In the genomic region with DNA sequence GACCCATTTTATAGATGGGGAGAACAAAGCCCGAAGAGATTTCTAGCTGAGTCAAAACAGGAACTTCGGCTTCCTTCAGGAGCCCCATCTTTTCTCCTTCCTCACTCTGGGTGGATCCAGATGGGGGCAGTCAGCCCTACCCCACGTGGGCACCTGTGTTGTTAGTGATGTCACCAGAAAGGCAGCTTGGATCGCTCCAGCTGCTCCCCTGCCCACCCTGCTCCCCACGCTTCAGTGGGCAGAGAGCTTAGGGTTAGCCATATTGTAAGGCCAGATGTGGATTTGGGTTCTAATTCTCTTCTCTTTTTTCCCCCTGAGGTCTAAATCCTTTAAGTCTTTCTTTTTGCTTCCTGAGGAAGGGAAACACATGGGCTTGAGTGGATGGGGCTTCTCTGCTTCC, we compare ENCODE assay signal across 17 cellular contexts.
A peak's percentile ranks its signal among the peaks of the same experiment; 100 is the strongest.
DNase-seq lines count a peak whose midpoint lies in the region; ATAC-seq lines count a peak whose summit lies in the region.
"Had no signal": no experiment of that assay in that cellular context is flagged by ENCODE, and none has a peak within 500 bp of the region (broad histone marks: within the 10 kb centered on the region; RNA-seq: fewer than 3 reads in every experiment).

No MANE protein-coding gene starts in this region.

- H3K36me3 ChIP-seq in GM23248 (ENCODE audit: low read depth) = no peaks in the 10 kb centered on the region
- H3K36me3 ChIP-seq: BLaER1 treated with 17β-estradiol and CSF1 and Interleukin-3, amounts not matched to agents 10 nM and 100 nM; HAP-1 had no signal

- 44 to 50% methylated on average over 5 of the region's 5 CpGs for WGBS in GM23248 (ENCODE audit: low coverage in 1 of 2, low lambda C conversion rate in 2 of 2, missing lambda C conversion rate in 2 of 2), 2 experiments

- ATAC-seq in activated CD8-positive, alpha-beta memory T cell treated with anti-CD3 and anti-CD28 coated beads, Interleukin-2, amount 10 ng/mL, durations not matched to agents 7 days and 5 days = no peak

- H2AFZ ChIP-seq in GM23248 = no peak overlapping the region

- no peaks in the 10 kb centered on the region for H3K9me2 ChIP-seq in GM23248 (ENCODE audit: insufficient read depth)

- H3F3A ChIP-seq in GM23248 (ENCODE audit: insufficient read depth) = no peaks in the 10 kb centered on the region

- no peak overlapping the region for H3K4me3 Mint-ChIP-seq in activated CD8-positive, alpha-beta memory T cell treated with anti-CD3 and anti-CD28 coated beads, Interleukin-2, amount 10 ng/mL, durations not matched to agents 7 days and 5 days
- H3K4me3 Mint-ChIP-seq: CD4-positive, CD25-positive, alpha-beta regulatory T cell; HFFc6 had no signal

- no peak overlapping the region for H3K4me2 ChIP-seq in GM23248 (ENCODE audit: unreplicated experiment)

- CTCF ChIA-PET in activated CD8-positive, alpha-beta memory T cell treated with anti-CD3 and anti-CD28 coated beads, Interleukin-2, amount 10 ng/mL, durations not matched to agents 7 days and 5 days (lab: Charles Lee) = no interaction called here

- no peaks in the 10 kb centered on the region for H3K9me3 Mint-ChIP-seq in activated CD8-positive, alpha-beta memory T cell treated with anti-CD3 and anti-CD28 coated beads, Interleukin-2, amount 10 ng/mL, durations not matched to agents 7 days and 5 days (ENCODE audit: low read depth)
- H3K9me3 Mint-ChIP-seq: CD4-positive, CD25-positive, alpha-beta regulatory T cell; HFFc6 had no signal

- no peak overlapping the region for H3K27ac ChIP-seq in GM23248
- H3K27ac ChIP-seq: 22Rv1, HL-60 had no signal

- H3K9me3 ChIP-seq in GM23248 (ENCODE audit: low read depth) = no peaks in the 10 kb centered on the region
- H3K9me3 ChIP-seq: BLaER1 treated with 17β-estradiol and CSF1 and Interleukin-3, amounts not matched to agents 10 nM and 100 nM; HAP-1 had no signal

- H3K27me3 ChIP-seq in GM23248 (replicated peaks; ENCODE audit: insufficient read depth) = no peaks in the 10 kb centered on the region

- H3K79me2 ChIP-seq in GM23248 (ENCODE audit: insufficient read depth) = no peaks in the 10 kb centered on the region

- no peak overlapping the region for H3K4me3 ChIP-seq in GM23248
- H3K4me3 ChIP-seq: BLaER1 treated with 17β-estradiol and CSF1 and Interleukin-3, amounts not matched to agents 10 nM and 100 nM; HAP-1 had no signal

- H3K27ac Mint-ChIP-seq in activated CD8-positive, alpha-beta memory T cell treated with anti-CD3 and anti-CD28 coated beads, Interleukin-2, amount 10 ng/mL, durations not matched to agents 7 days and 5 days = no peak overlapping the region
- H3K27ac Mint-ChIP-seq: CD4-positive, CD25-positive, alpha-beta regulatory T cell; HFFc6 had no signal

- in situ Hi-C loops in GM23248 (cut with MboI) = no loop called here

- H3K9ac ChIP-seq in GM23248 = no peak overlapping the region
- H3K9ac ChIP-seq: BLaER1 treated with 17β-estradiol and CSF1 and Interleukin-3, amounts not matched to agents 10 nM and 100 nM had no signal

- no peaks in the 10 kb centered on the region for H3K27me3 Mint-ChIP-seq in activated CD8-positive, alpha-beta memory T cell treated with anti-CD3 and anti-CD28 coated beads, Interleukin-2, amount 10 ng/mL, durations not matched to agents 7 days and 5 days
- H3K27me3 Mint-ChIP-seq: CD4-positive, CD25-positive, alpha-beta regulatory T cell had no signal

- H3K4me1 ChIP-seq in GM23248 (ENCODE audit: insufficient read depth) = no peaks in the 10 kb centered on the region

- no peaks in the 10 kb centered on the region for H4K20me1 ChIP-seq in GM23248 (ENCODE audit: insufficient read depth)

- H3K36me3 Mint-ChIP-seq in activated CD8-positive, alpha-beta memory T cell treated with anti-CD3 and anti-CD28 coated beads, Interleukin-2, amount 10 ng/mL, durations not matched to agents 7 days and 5 days = no peaks in the 10 kb centered on the region
- H3K36me3 Mint-ChIP-seq: CD4-positive, CD25-positive, alpha-beta regulatory T cell had no signal

- DNase-seq in DMS 273 (lab: John Stamatoyannopoulos, UW; ENCODE audit: unreplicated experiment) (peak; percentile 68), DMS 273 treated with DMSO at 0.1 percent for 48 hours (lab: John Stamatoyannopoulos, UW) (no peak), NAMALWA (ENCODE audit: low spot score) (peak; percentile 32), NCI-H82 treated with DMSO at 0.1 percent for 48 hours (lab: John Stamatoyannopoulos, UW; ENCODE audit: unreplicated experiment) (peak; percentile 67), left kidney (ENCODE audit: low read depth, low spot score) (peak; percentile 63), HPDE6-E6E7 (ENCODE audit: extremely low spot score) (no peak), GM23248 (no peak)
- DNase-seq in activated CD8-positive, alpha-beta memory T cell treated with anti-CD3 and anti-CD28 coated beads, Interleukin-2, amount 10 ng/mL, durations not matched to agents 7 days and 5 days = no peak
- DNase-seq: AML-193; CD4-positive, CD25-positive, alpha-beta regulatory T cell; DND-41; GDM1; HFFc6 had no signal

- H3K4me1 Mint-ChIP-seq in activated CD8-positive, alpha-beta memory T cell treated with anti-CD3 and anti-CD28 coated beads, Interleukin-2, amount 10 ng/mL, durations not matched to agents 7 days and 5 days = no peaks in the 10 kb centered on the region
- H3K4me1 Mint-ChIP-seq: CD4-positive, CD25-positive, alpha-beta regulatory T cell had no signal

Comparison
In these comparisons a context has a peak if more than half of its experiments do, and no peak if none do; other contexts are left out.
1. DNase-seq: peak in DMS 273 (single experiment), NAMALWA (single experiment), NCI-H82 treated with DMSO at 0.1 percent for 48 hours (single experiment) and left kidney (single experiment); none in DMS 273 treated with DMSO at 0.1 percent for 48 hours (single experiment), HPDE6-E6E7 (single experiment), GM23248 (single experiment) and activated CD8-positive, alpha-beta memory T cell treated with anti-CD3 and anti-CD28 coated beads, Interleukin-2, amount 10 ng/mL, durations not matched to agents 7 days and 5 days (single experiment).